Comparison of ENCODE assay signal across 22 cellular contexts in genomic region chr15:65528461-65529060, GRCh38.
"Had no signal": no experiment of that assay in that cellular context is flagged by ENCODE, and none has a peak within 500 bp of the region (broad histone marks: within the 10 kb centered on the region; RNA-seq: fewer than 3 reads in every experiment).

No MANE protein-coding gene starts in this region.

- H3K9me3 ChIP-seq: body of pancreas, pancreas, sigmoid colon, spleen, testis had no signal

- H3K27ac ChIP-seq: body of pancreas, epithelial cell of prostate, pancreas, sigmoid colon, spleen, testis had no signal

- H3K27me3 Mint-ChIP-seq: central memory CD8-positive, alpha-beta T cell; dendritic cell treated with granulocyte-macrophage colony-stimulating factor and Interleukin-4, amounts not matched to agents 40 ng/mL and 50 ng/mL, for 4 days; effector memory CD8-positive, alpha-beta T cell; memory B cell; stimulated activated naive CD8-positive, alpha-beta T cell treated with anti-CD3 and anti-CD28 coated beads, Interleukin-15, amount 100 ng/mL, for 72 hours had no signal

- H3K27ac Mint-ChIP-seq: memory B cell; T-helper 2 cell treated with Interferon-gamma antibody and Interleukin-4, amounts not matched to agents 5 μg/mL and 100 μg/mL, for 36 hours had no signal

- H3K9me3 Mint-ChIP-seq: activated naive CD4-positive, alpha-beta T cell treated with anti-CD3 and anti-CD28 coated beads, Interleukin-2, amount 50 U/mL, for 72 hours; activated T-cell treated with anti-CD3 and anti-CD28 coated beads, Interleukin-2, amount 50 U/mL, for 4 hours; central memory CD8-positive, alpha-beta T cell; dendritic cell treated with granulocyte-macrophage colony-stimulating factor and Interleukin-4, amounts not matched to agents 40 ng/mL and 50 ng/mL, for 4 days; effector memory CD8-positive, alpha-beta T cell; memory B cell; stimulated activated naive CD8-positive, alpha-beta T cell treated with anti-CD3 and anti-CD28 coated beads, Interleukin-15, amount 100 ng/mL, for 72 hours; T-helper 2 cell treated with Interferon-gamma antibody and Interleukin-4, amounts not matched to agents 5 μg/mL and 100 μg/mL, for 36 hours had no signal

- H3K4me3 Mint-ChIP-seq: dendritic cell treated with granulocyte-macrophage colony-stimulating factor and Interleukin-4, amounts not matched to agents 40 ng/mL and 50 ng/mL, for 4 days had no signal

- H3K27me3 ChIP-seq: body of pancreas, pancreas, sigmoid colon, spleen, testis had no signal

- ATAC-seq: activated naive CD4-positive, alpha-beta T cell treated with anti-CD3 and anti-CD28 coated beads, Interleukin-2, amount 50 U/mL, for 72 hours; activated T-cell treated with anti-CD3 and anti-CD28 coated beads, Interleukin-2, amount 50 U/mL, for 4 hours; body of pancreas; effector memory CD8-positive, alpha-beta T cell; left ventricle myocardium superior; pancreas; stimulated activated naive CD8-positive, alpha-beta T cell treated with anti-CD3 and anti-CD28 coated beads, Interleukin-15, amount 100 ng/mL, for 72 hours had no signal

- H3K36me3 ChIP-seq: pancreas, sigmoid colon, spleen had no signal

- H3K4me3 ChIP-seq: body of pancreas, pancreas, sigmoid colon had no signal

- H3K36me3 Mint-ChIP-seq: activated naive CD4-positive, alpha-beta T cell treated with anti-CD3 and anti-CD28 coated beads, Interleukin-2, amount 50 U/mL, for 72 hours; memory B cell had no signal

- H3K4me1 ChIP-seq: testis had no signal

- DNase-seq: activated CD4-positive, alpha-beta T cell treated with anti-CD3 and anti-CD28 coated beads, Interleukin-2, amount 50 U/mL, for 48 hours; activated effector memory CD4-positive, alpha-beta T cell treated with Interleukin-2 at 50 U/mL for 16 hours; activated T-cell treated with anti-CD3 and anti-CD28 coated beads, Interleukin-2, amount 50 U/mL, for 4 hours; amygdala; body of pancreas; effector memory CD8-positive, alpha-beta T cell; foreskin melanocyte; kidney glomerular epithelial cell; left ventricle myocardium superior; pancreas; sigmoid colon; spleen; stimulated activated CD4-positive, alpha-beta T cell treated with anti-CD3 and anti-CD28 coated beads, Interleukin-1b, Interleukin-23, amount 100 ng/mL, for 48 hours; stimulated activated naive CD8-positive, alpha-beta T cell treated with anti-CD3 and anti-CD28 coated beads, Interleukin-15, amount 100 ng/mL, for 72 hours; SW 1271; testis had no signal
